In genomic region chr9:117494401-117495130, GRCh38 we compare ENCODE assay signal across 12 cellular contexts.
DNase-seq lines count a peak whose midpoint lies in the region; ATAC-seq and TF ChIP-seq lines count a peak whose summit lies in the region.
"Had no signal": no experiment of that assay in that cellular context is flagged by ENCODE, and none has a peak within 500 bp of the region (broad histone marks: within the 10 kb centered on the region; RNA-seq: fewer than 3 reads in every experiment).

No MANE protein-coding gene starts in this region.

- no peak for TF ChIP-seq CTCF in brain (conservative IDR thresholded peaks at IDR 0.05)
- no peak for TF ChIP-seq CTCF in RWPE1 (conservative IDR thresholded peaks at IDR 0.05; ENCODE audit: low read depth)

- no peak overlapping the region for H3K27ac ChIP-seq in RWPE1

- H3K27me3 Mint-ChIP-seq in brain, result peaks cover 3% of the 10 kb centered on the region
- H3K27me3 Mint-ChIP-seq in activated T-cell treated with anti-CD3 and anti-CD28 coated beads, Interleukin-2, amount 50 U/mL, for 72 hours (ENCODE audit: low read depth), result no peaks in the 10 kb centered on the region
- H3K27me3 Mint-ChIP-seq: activated naive CD8-positive, alpha-beta T cell treated with anti-CD3 and anti-CD28 coated beads, Interleukin-2, amount 10 ng/mL, durations not matched to agents 7 days and 5 days had no signal

- peaks cover 17% of the 10 kb centered on the region for H3K4me1 Mint-ChIP-seq in brain
- no peaks in the 10 kb centered on the region for H3K4me1 Mint-ChIP-seq in activated T-cell treated with anti-CD3 and anti-CD28 coated beads, Interleukin-2, amount 50 U/mL, for 72 hours (ENCODE audit: low read depth)
- H3K4me1 Mint-ChIP-seq: activated naive CD8-positive, alpha-beta T cell treated with anti-CD3 and anti-CD28 coated beads, Interleukin-2, amount 10 ng/mL, durations not matched to agents 7 days and 5 days had no signal

- peak overlapping the region in 2 of 5 experiments; percentile 16 to 51 for H3K27ac Mint-ChIP-seq in brain
- no peak overlapping the region for H3K27ac Mint-ChIP-seq in activated T-cell treated with anti-CD3 and anti-CD28 coated beads, Interleukin-2, amount 50 U/mL, for 72 hours
- H3K27ac Mint-ChIP-seq: activated naive CD8-positive, alpha-beta T cell treated with anti-CD3 and anti-CD28 coated beads, Interleukin-2, amount 10 ng/mL, durations not matched to agents 7 days and 5 days had no signal

- DNase-seq in DMS53 (lab: John Stamatoyannopoulos, UW) (peak; percentile 59), NCI-H2029 treated with DMSO at 0.1 percent for 48 hours (lab: John Stamatoyannopoulos, UW) (peak; percentile 75), medulla oblongata (ENCODE audit: extremely low spot score) (peak; percentile 85), RWPE1 (ENCODE audit: low spot score) (no peak), NOMO-1 treated with DMSO at 0.1 percent for 48 hours (lab: John Stamatoyannopoulos, UW; ENCODE audit: unreplicated experiment) (no peak)
- no peak for DNase-seq in activated T-cell treated with anti-CD3 and anti-CD28 coated beads, Interleukin-2, amount 50 U/mL, for 72 hours
- no peak for DNase-seq in stimulated activated CD4-positive, alpha-beta T cell treated with anti-CD3 and anti-CD28 coated beads, Interleukin-12 subunit alpha, Interleukin-12 subunit beta, amount 100 ng/mL, for 4 hours
- DNase-seq: activated naive CD8-positive, alpha-beta T cell treated with anti-CD3 and anti-CD28 coated beads, Interleukin-2, amount 10 ng/mL, durations not matched to agents 7 days and 5 days; NCI-H187; stimulated activated naive CD4-positive, alpha-beta T cell had no signal

- no peak for ATAC-seq in activated T-cell treated with anti-CD3 and anti-CD28 coated beads, Interleukin-2, amount 50 U/mL, for 72 hours (replicated peaks in 1 of 2)

- POLR2A ChIA-PET in RWPE1 (lab: Yijun Ruan, JAX; ENCODE audit: low non-redundant PET), result no interaction called here

- peak overlapping the region in 3 of 5 experiments; percentile 24 to 78 (median 37) for H3K4me3 Mint-ChIP-seq in brain
- no peak overlapping the region for H3K4me3 Mint-ChIP-seq in activated T-cell treated with anti-CD3 and anti-CD28 coated beads, Interleukin-2, amount 50 U/mL, for 72 hours
- H3K4me3 Mint-ChIP-seq: activated naive CD8-positive, alpha-beta T cell treated with anti-CD3 and anti-CD28 coated beads, Interleukin-2, amount 10 ng/mL, durations not matched to agents 7 days and 5 days; neural crest cell had no signal

- CTCF ChIA-PET in RWPE1 (lab: Yijun Ruan, JAX), result interaction anchor here (0.6 to 1.4 kb wide), 2 partner anchors 17 to 452 kb away, joined by 3 to 4 read pairs; no protein-coding TSS in a partner anchor

- no peaks in the 10 kb centered on the region for H3K36me3 Mint-ChIP-seq in brain
- H3K36me3 Mint-ChIP-seq in activated T-cell treated with anti-CD3 and anti-CD28 coated beads, Interleukin-2, amount 50 U/mL, for 72 hours (ENCODE audit: insufficient read depth in 2 of 2), result no peaks in the 10 kb centered on the region
- H3K36me3 Mint-ChIP-seq: activated naive CD8-positive, alpha-beta T cell treated with anti-CD3 and anti-CD28 coated beads, Interleukin-2, amount 10 ng/mL, durations not matched to agents 7 days and 5 days had no signal

- peaks cover 4 to 16% (median 7%) of the 10 kb centered on the region in 5 experiments for H3K9me3 Mint-ChIP-seq in brain
- H3K9me3 Mint-ChIP-seq in activated T-cell treated with anti-CD3 and anti-CD28 coated beads, Interleukin-2, amount 50 U/mL, for 72 hours, result peaks cover 2 to 3% of the 10 kb centered on the region in 2 donors
- H3K9me3 Mint-ChIP-seq: activated naive CD8-positive, alpha-beta T cell treated with anti-CD3 and anti-CD28 coated beads, Interleukin-2, amount 10 ng/mL, durations not matched to agents 7 days and 5 days had no signal

Comparison
In these comparisons a context has a peak if more than half of its experiments do, and no peak if none do; other contexts are left out.
1. DNase-seq: peak in DMS53 (single experiment), NCI-H2029 treated with DMSO at 0.1 percent for 48 hours (single experiment) and medulla oblongata (single experiment); none in activated T-cell treated with anti-CD3 and anti-CD28 coated beads, Interleukin-2, amount 50 U/mL, for 72 hours (0 of 2), RWPE1 (single experiment), NOMO-1 treated with DMSO at 0.1 percent for 48 hours (single experiment) and stimulated activated CD4-positive, alpha-beta T cell treated with anti-CD3 and anti-CD28 coated beads, Interleukin-12 subunit alpha, Interleukin-12 subunit beta, amount 100 ng/mL, for 4 hours (single experiment).
2. H3K4me3 Mint-ChIP-seq: peak in brain (3 of 5); none in activated T-cell treated with anti-CD3 and anti-CD28 coated beads, Interleukin-2, amount 50 U/mL, for 72 hours (0 of 2).